ENCODE assay signal across 23 cellular contexts in the genomic region with DNA sequence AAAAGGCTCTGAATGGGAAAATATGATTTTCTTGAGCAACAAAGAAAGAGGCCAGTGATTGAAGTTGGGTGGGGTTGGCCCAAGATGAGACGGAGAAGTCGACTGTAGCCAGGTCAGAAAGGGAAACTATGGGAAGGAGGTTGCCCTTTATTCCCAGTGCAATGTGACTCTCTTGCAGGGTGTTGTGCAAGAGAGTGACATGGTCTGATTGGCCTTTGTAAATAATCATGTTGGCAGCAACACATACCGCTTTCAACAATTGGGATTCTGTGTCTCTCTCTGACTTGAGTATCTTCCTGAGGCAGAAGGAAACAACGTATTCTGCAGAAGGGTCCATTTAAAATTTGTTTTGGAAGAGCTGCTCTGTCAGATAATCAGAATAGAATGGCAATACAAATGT.
DNase-seq lines count a peak whose midpoint lies in the region; ATAC-seq and TF ChIP-seq lines count a peak whose summit lies in the region.
"Had no signal": no experiment of that assay in that cellular context is flagged by ENCODE, and none has a peak within 500 bp of the region (broad histone marks: within the 10 kb centered on the region; RNA-seq: fewer than 3 reads in every experiment).

No MANE protein-coding gene starts in this region.

- peaks cover 25% of the 10 kb centered on the region for H3K9me3 Mint-ChIP-seq in GM23338

- TF ChIP-seq RAD21 in SK-N-SH (IDR thresholded peaks at IDR 0.05; ENCODE audit: low read length), result no peak

- POLR2A ChIA-PET in SK-N-SH (lab: Yijun Ruan, JAX), result no interaction called here

- H3K36me3 ChIP-seq in GM23338 (ENCODE audit: insufficient read depth) (peaks cover 6% of the 10 kb centered on the region), lung (ENCODE audit: control insufficient read depth in 2 of 2, insufficient read depth in 2 of 2, low read length in 2 of 2) (no peaks in the 10 kb centered on the region), SK-N-SH (replicated peaks in 1 of 2; ENCODE audit: control insufficient read depth in 1 of 2, insufficient read depth in 2 of 2, low read length in 1 of 2) (no peaks in the 10 kb centered on the region)
- H3K36me3 ChIP-seq: BLaER1 treated with 17β-estradiol and CSF1 and Interleukin-3, amounts not matched to agents 10 nM and 100 nM had no signal

- ATAC-seq in GM23338 (no peak), lung (ENCODE audit: insufficient read depth, low FRiP score) (peak; percentile 34), GM21526 (IDR thresholded peaks at IDR 0.05; ENCODE audit: low FRiP score, unreplicated experiment) (no peak)

- TF ChIP-seq CTCF in GM23338 (conservative IDR thresholded peaks at IDR 0.05; ENCODE audit: low read depth in 2 of 2) (no peak), lung (IDR thresholded peaks at IDR 0.05; ENCODE audit: control extremely low read depth, extremely low read depth) (no peak), coronary artery (IDR thresholded peaks at IDR 0.05) (no peak), SK-N-SH (IDR thresholded peaks at IDR 0.05) (no peak)

- whole genome bisulfite sequencing in lung, 2 donors, result 57 to 66% methylated on average over 4 of the region's 4 CpGs
- WGBS in SK-N-SH (ENCODE audit: low lambda C conversion rate), result 9% methylated on average over 4 of the region's 4 CpGs

- H3K36me3 Mint-ChIP-seq in GM23338 (ENCODE audit: low read depth), result peaks cover 24% of the 10 kb centered on the region

- no peak overlapping the region for H3K4me3 ChIP-seq in GM23338
- no peak overlapping the region for H3K4me3 ChIP-seq in lung
- H3K4me3 ChIP-seq in coronary artery, result no peak overlapping the region
- H3K4me3 ChIP-seq in SK-N-SH (ENCODE audit: low read depth in 2 of 2, low read length in 1 of 2), result no peak overlapping the region
- H3K4me3 ChIP-seq: BLaER1 treated with 17β-estradiol and CSF1 and Interleukin-3, amounts not matched to agents 10 nM and 100 nM; SK-N-MC had no signal

- H3K4me1 ChIP-seq in GM23338 (ENCODE audit: insufficient read depth) (no peaks in the 10 kb centered on the region), lung (ENCODE audit: control insufficient read depth in 2 of 2, insufficient read depth in 2 of 2, low read length in 2 of 2) (no peaks in the 10 kb centered on the region), SK-N-SH (ENCODE audit: control insufficient read depth in 1 of 2, insufficient read depth in 2 of 2, low read depth in 1 of 2, low read length in 1 of 2) (no peaks in the 10 kb centered on the region)
- H3K4me1 ChIP-seq: Caco-2 had no signal

- H2AFZ ChIP-seq in GM23338, result peak overlapping the region; percentile 43; the same call in 1 of the 2 replicates
- H2AFZ ChIP-seq in SK-N-SH (ENCODE audit: low read depth), result no peak overlapping the region

- no peaks in the 10 kb centered on the region for H3K79me2 ChIP-seq in GM23338 (replicated peaks; ENCODE audit: insufficient read depth)
- no peaks in the 10 kb centered on the region for H3K79me2 ChIP-seq in SK-N-SH (ENCODE audit: insufficient read depth)

- H4K20me1 ChIP-seq in GM23338 (replicated peaks; ENCODE audit: insufficient read depth) (no peaks in the 10 kb centered on the region), SK-N-SH (ENCODE audit: insufficient read depth) (no peaks in the 10 kb centered on the region)
- H4K20me1 ChIP-seq: BLaER1 treated with 17β-estradiol and CSF1 and Interleukin-3, amounts not matched to agents 10 nM and 100 nM had no signal

- H3F3A ChIP-seq in GM23338 (replicated peaks; ENCODE audit: low read depth) (no peaks in the 10 kb centered on the region), SK-N-SH (replicated peaks; ENCODE audit: insufficient read depth) (no peaks in the 10 kb centered on the region)

- no peak for TF ChIP-seq EP300 in SK-N-SH (IDR thresholded peaks at IDR 0.05; ENCODE audit: borderline replicate concordance in 1 of 2, low read depth in 1 of 2, low read length in 1 of 2)

- no peak overlapping the region for H3K9ac ChIP-seq in SK-N-SH
- H3K9ac ChIP-seq: BLaER1 treated with 17β-estradiol and CSF1 and Interleukin-3, amounts not matched to agents 10 nM and 100 nM had no signal

- H3K9me2 ChIP-seq in GM23338 (ENCODE audit: insufficient read depth) (peaks cover 3% of the 10 kb centered on the region; the same call in 1 of the 2 replicates), SK-N-SH (no peaks in the 10 kb centered on the region)

- H3K4me1 Mint-ChIP-seq in GM23338, result no peaks in the 10 kb centered on the region
- H3K4me1 Mint-ChIP-seq: CD4-positive, alpha-beta memory T cell had no signal

- H3K4me3 Mint-ChIP-seq in GM23338, result no peak overlapping the region
- H3K4me3 Mint-ChIP-seq: CD4-positive, alpha-beta memory T cell had no signal

- no peak overlapping the region for H3K27ac Mint-ChIP-seq in GM23338
- H3K27ac Mint-ChIP-seq: CD4-positive, alpha-beta memory T cell had no signal

- no peak overlapping the region for H3K4me2 ChIP-seq in GM23338
- no peak overlapping the region for H3K4me2 ChIP-seq in SK-N-SH
- H3K4me2 ChIP-seq: BLaER1 treated with 17β-estradiol and CSF1 and Interleukin-3, amounts not matched to agents 10 nM and 100 nM had no signal

- DNase-seq in GM23338 (ENCODE audit: low spot score), result no peak
- peak; percentile 15 for DNase-seq in HuH-7.5 (ENCODE audit: low spot score)
- DNase-seq in fibroblast of peridontal ligament (ENCODE audit: extremely low read depth), result peak; percentile 27
- no peak for DNase-seq in lung (ENCODE audit: low spot score)
- no peak for DNase-seq in GM19238 (ENCODE audit: insufficient read length, low spot score)
- no peak for DNase-seq in coronary artery (ENCODE audit: low spot score)
- no peak for DNase-seq in SK-N-SH
- DNase-seq: ACHN; Caco-2; CD4-positive, alpha-beta memory T cell; DMS 273 treated with DMSO at 0.1 percent for 48 hours; DMS79 treated with DMSO at 0.1 percent for 48 hours; KG1; NCI-H1105; NCI-H146; NCI-H2029; NCI-H345; NCI-H526; OCI-M1; SHP77 had no signal

- no peaks in the 10 kb centered on the region for H3K9me3 ChIP-seq in lung (ENCODE audit: control insufficient read depth in 2 of 2, insufficient read depth in 1 of 2, low read length in 1 of 2)
- H3K9me3 ChIP-seq in SK-N-SH, result 0 out of 2 replicates have a peak, but pooled peaks cover 1% of the 10 kb centered on the region
- H3K9me3 ChIP-seq: Caco-2 had no signal

- CTCF ChIA-PET in SK-N-SH (lab: Yijun Ruan, JAX), result no interaction called here

- no peaks in the 10 kb centered on the region for H3K27me3 Mint-ChIP-seq in GM23338 (ENCODE audit: insufficient read depth, low read depth, poor library complexity)

- H3K27ac ChIP-seq in GM23338 (ENCODE audit: low read depth) (no peak overlapping the region), lung (ENCODE audit: low read depth in 1 of 2, low read length in 1 of 2) (no peak overlapping the region), coronary artery (no peak overlapping the region), SK-N-SH (ENCODE audit: low read depth in 2 of 2, low read length in 1 of 2) (no peak overlapping the region)
- H3K27ac ChIP-seq: BLaER1 treated with 17β-estradiol and CSF1 and Interleukin-3, amounts not matched to agents 10 nM and 100 nM; SK-N-MC had no signal

- H3K27me3 ChIP-seq in GM23338 (ENCODE audit: insufficient read depth), result no peaks in the 10 kb centered on the region
- H3K27me3 ChIP-seq in lung (ENCODE audit: control insufficient read depth, insufficient read depth), result no peaks in the 10 kb centered on the region
- H3K27me3 ChIP-seq in SK-N-SH (ENCODE audit: insufficient read depth), result no peaks in the 10 kb centered on the region
- H3K27me3 ChIP-seq: BLaER1 treated with 17β-estradiol and CSF1 and Interleukin-3, amounts not matched to agents 10 nM and 100 nM had no signal

TF ChIP-seq in GM23338, 12 proteins besides CTCF, POLR2A, EP300 and RAD21:
- TF ChIP-seq NANOG (IDR thresholded peaks at IDR 0.05; ENCODE audit: borderline replicate concordance), result no peak
- no peak for TF ChIP-seq CREB1 (CRISPR knock-in tag; IDR thresholded peaks at IDR 0.05; ENCODE audit: low read depth)
- TF ChIP-seq EZH2 (IDR thresholded peaks at IDR 0.05; ENCODE audit: low read depth, unreplicated experiment), result no peak
- TF ChIP-seq POLR2AphosphoS5 (IDR thresholded peaks at IDR 0.05; ENCODE audit: low read depth), result no peak

TF ChIP-seq in SK-N-SH, 30 proteins besides CTCF, POLR2A, EP300 and RAD21:
- TF ChIP-seq GATA2 (CRISPR knock-in tag; IDR thresholded peaks at IDR 0.05) (no peak), TAF1 (IDR thresholded peaks at IDR 0.05; ENCODE audit: borderline replicate concordance, low read depth, low read length) (no peak), JUND (IDR thresholded peaks at IDR 0.05) (no peak), SIN3A (IDR thresholded peaks at IDR 0.05; ENCODE audit: borderline replicate concordance, low read depth, low read length) (no peak), FOXM1 (IDR thresholded peaks at IDR 0.05; ENCODE audit: low read depth) (no peak)
- TF ChIP-seq, protein P1, sequence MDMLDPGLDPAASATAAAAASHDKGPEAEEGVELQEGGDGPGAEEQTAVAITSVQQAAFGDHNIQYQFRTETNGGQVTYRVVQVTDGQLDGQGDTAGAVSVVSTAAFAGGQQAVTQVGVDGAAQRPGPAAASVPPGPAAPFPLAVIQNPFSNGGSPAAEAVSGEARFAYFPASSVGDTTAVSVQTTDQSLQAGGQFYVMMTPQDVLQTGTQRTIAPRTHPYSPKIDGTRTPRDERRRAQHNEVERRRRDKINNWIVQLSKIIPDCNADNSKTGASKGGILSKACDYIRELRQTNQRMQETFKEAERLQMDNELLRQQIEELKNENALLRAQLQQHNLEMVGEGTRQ (IDR thresholded peaks at IDR 0.05; ENCODE audit: borderline replicate concordance, low read depth, low read length), result no peak
TF ChIP-seq in SK-N-SH: peak in this region for 0.

Comparison
In these comparisons a context has a peak if more than half of its experiments do, and no peak if none do; other contexts are left out.
1. DNase-seq: peak in HuH-7.5 (single experiment) and fibroblast of peridontal ligament (single experiment); none in GM23338 (single experiment), lung (single experiment), GM19238 (single experiment), coronary artery (single experiment) and SK-N-SH (single experiment).